ENCODE assay signal across 9 cellular contexts in the genomic region with DNA sequence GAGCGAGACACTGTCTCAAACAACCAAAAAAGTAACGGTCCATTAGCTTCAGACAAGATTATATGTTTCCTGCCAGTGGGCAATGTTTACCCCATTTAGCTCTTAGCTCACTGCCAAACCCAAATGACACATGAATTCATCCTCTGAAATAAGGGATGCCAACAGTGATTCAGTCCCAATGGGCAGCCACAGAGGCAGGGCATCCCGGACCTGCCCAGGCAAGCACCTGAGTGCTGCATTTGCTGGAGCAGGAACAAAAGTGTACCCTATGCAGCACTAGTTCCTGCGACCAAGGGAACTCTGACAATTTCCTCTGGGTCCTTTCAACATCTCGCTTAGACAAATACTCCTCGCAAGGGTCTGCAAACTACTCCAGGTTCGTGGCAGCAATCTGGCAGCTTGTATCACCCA. TPM values are rescaled to one million over a fixed set of nuclear protein-coding genes. Genes with fewer than 3 reads are reported as not detected.
DNase-seq lines count a peak whose midpoint lies in the region; ATAC-seq and TF ChIP-seq lines count a peak whose summit lies in the region.
"Had no signal": no experiment of that assay in that cellular context is flagged by ENCODE, and none has a peak within 500 bp of the region (broad histone marks: within the 10 kb centered on the region; RNA-seq: fewer than 3 reads in every experiment).

No MANE protein-coding gene starts in this region.

- no peaks in the 10 kb centered on the region for H3K9me3 Mint-ChIP-seq in activated naive CD4-positive, alpha-beta T cell treated with anti-CD3 and anti-CD28 coated beads for 36 hours
- no peaks in the 10 kb centered on the region for H3K9me3 Mint-ChIP-seq in activated naive CD4-positive, alpha-beta T cell treated with anti-CD3 and anti-CD28 coated beads, Interleukin-2, amount 10 ng/mL, durations not matched to agents 7 days and 5 days
- no peaks in the 10 kb centered on the region for H3K9me3 Mint-ChIP-seq in activated T-helper 17 cell treated with anti-CD3 and anti-CD28 coated beads, Interleukin-2, amount 50 U/mL, for 72 hours

- H3K36me3 Mint-ChIP-seq in activated naive CD4-positive, alpha-beta T cell treated with anti-CD3 and anti-CD28 coated beads for 36 hours (ENCODE audit: low read depth): peaks cover 14% of the 10 kb centered on the region
- H3K36me3 Mint-ChIP-seq in activated naive CD4-positive, alpha-beta T cell treated with anti-CD3 and anti-CD28 coated beads, Interleukin-2, amount 10 ng/mL, durations not matched to agents 7 days and 5 days: peaks cover 46% of the 10 kb centered on the region
- peaks cover 91% of the 10 kb centered on the region for H3K36me3 Mint-ChIP-seq in activated T-helper 17 cell treated with anti-CD3 and anti-CD28 coated beads, Interleukin-2, amount 50 U/mL, for 72 hours (ENCODE audit: low read depth)

- H3K9me3 ChIP-seq in lower lobe of right lung: no peaks in the 10 kb centered on the region

- H3K4me3 ChIP-seq in lower lobe of right lung: no peak overlapping the region

- no peaks in the 10 kb centered on the region for H3K27me3 Mint-ChIP-seq in activated naive CD4-positive, alpha-beta T cell treated with anti-CD3 and anti-CD28 coated beads for 36 hours (ENCODE audit: low read depth)
- no peaks in the 10 kb centered on the region for H3K27me3 Mint-ChIP-seq in activated naive CD4-positive, alpha-beta T cell treated with anti-CD3 and anti-CD28 coated beads, Interleukin-2, amount 10 ng/mL, durations not matched to agents 7 days and 5 days
- H3K27me3 Mint-ChIP-seq in activated T-helper 17 cell treated with anti-CD3 and anti-CD28 coated beads, Interleukin-2, amount 50 U/mL, for 72 hours: no peaks in the 10 kb centered on the region

- CTCF ChIA-PET in activated naive CD4-positive, alpha-beta T cell treated with anti-CD3 and anti-CD28 coated beads for 36 hours (lab: Charles Lee): interaction anchor here (1.0 to 1.4 kb wide), 2 partner anchors 21 to 25 kb away, joined by 3 read pairs; no protein-coding TSS in a partner anchor
- CTCF ChIA-PET in activated naive CD4-positive, alpha-beta T cell treated with anti-CD3 and anti-CD28 coated beads, Interleukin-2, amount 10 ng/mL, durations not matched to agents 7 days and 5 days (lab: Charles Lee): interaction anchor here (2.1 kb wide), 1 partner anchor 31 kb away, joined by 6 read pairs; no protein-coding TSS in a partner anchor

- H3K4me3 Mint-ChIP-seq in activated naive CD4-positive, alpha-beta T cell treated with anti-CD3 and anti-CD28 coated beads for 36 hours: no peak overlapping the region
- no peak overlapping the region for H3K4me3 Mint-ChIP-seq in activated naive CD4-positive, alpha-beta T cell treated with anti-CD3 and anti-CD28 coated beads, Interleukin-2, amount 10 ng/mL, durations not matched to agents 7 days and 5 days
- H3K4me3 Mint-ChIP-seq in activated T-helper 17 cell treated with anti-CD3 and anti-CD28 coated beads, Interleukin-2, amount 50 U/mL, for 72 hours: peak overlapping the region; percentile 38

- H3K27ac ChIP-seq in lower lobe of right lung (peak overlapping the region; percentile 26), temporal lobe (ENCODE audit: low read depth, low read length) (peak overlapping the region; percentile 4)

- no peak for DNase-seq in activated naive CD4-positive, alpha-beta T cell treated with anti-CD3 and anti-CD28 coated beads for 36 hours
- DNase-seq in activated naive CD4-positive, alpha-beta T cell treated with anti-CD3 and anti-CD28 coated beads, Interleukin-2, amount 10 ng/mL, durations not matched to agents 7 days and 5 days: no peak
- no peak for DNase-seq in lower lobe of right lung
- no peak for DNase-seq in NCI-H1048 (lab: John Stamatoyannopoulos, UW)
- no peak for DNase-seq in NCI-H510A treated with DMSO at 0.1 percent for 48 hours (lab: John Stamatoyannopoulos, UW)
- DNase-seq: activated CD4-positive, alpha-beta T cell treated with anti-CD3 and anti-CD28 coated beads for 48 hours had no signal

- H3K27ac Mint-ChIP-seq in activated naive CD4-positive, alpha-beta T cell treated with anti-CD3 and anti-CD28 coated beads for 36 hours: peak overlapping the region; percentile 72
- H3K27ac Mint-ChIP-seq in activated naive CD4-positive, alpha-beta T cell treated with anti-CD3 and anti-CD28 coated beads, Interleukin-2, amount 10 ng/mL, durations not matched to agents 7 days and 5 days: no peak overlapping the region
- H3K27ac Mint-ChIP-seq in activated T-helper 17 cell treated with anti-CD3 and anti-CD28 coated beads, Interleukin-2, amount 50 U/mL, for 72 hours: peak overlapping the region; percentile 86

- intact Hi-C loops in activated naive CD4-positive, alpha-beta T cell treated with anti-CD3 and anti-CD28 coated beads for 36 hours (cut with micrococcal nuclease): no loop called here
- intact Hi-C loops in lower lobe of right lung (cut with DNase I): no loop called here

- H3K4me1 Mint-ChIP-seq in activated naive CD4-positive, alpha-beta T cell treated with anti-CD3 and anti-CD28 coated beads for 36 hours (ENCODE audit: low read depth): peaks cover 50% of the 10 kb centered on the region
- H3K4me1 Mint-ChIP-seq in activated naive CD4-positive, alpha-beta T cell treated with anti-CD3 and anti-CD28 coated beads, Interleukin-2, amount 10 ng/mL, durations not matched to agents 7 days and 5 days: peaks cover 21% of the 10 kb centered on the region
- peaks cover 10% of the 10 kb centered on the region for H3K4me1 Mint-ChIP-seq in activated T-helper 17 cell treated with anti-CD3 and anti-CD28 coated beads, Interleukin-2, amount 50 U/mL, for 72 hours

- ATAC-seq in activated T-helper 17 cell treated with anti-CD3 and anti-CD28 coated beads, Interleukin-2, amount 50 U/mL, for 72 hours (replicated peaks): peak; percentile 40
- peak; percentile 62 to 77 for ATAC-seq in lower lobe of right lung
- no peak for ATAC-seq in GM21381 (IDR thresholded peaks at IDR 0.05; ENCODE audit: unreplicated experiment)

- peaks cover 58% of the 10 kb centered on the region for H3K4me1 ChIP-seq in lower lobe of right lung

- no peak for TF ChIP-seq CTCF in lower lobe of right lung (IDR thresholded peaks at IDR 0.05)

- no peaks in the 10 kb centered on the region for H3K27me3 ChIP-seq in lower lobe of right lung (ENCODE audit: low read depth)

- H3K36me3 ChIP-seq in lower lobe of right lung: peaks cover 67% of the 10 kb centered on the region

RNA-seq across cellular contexts. Expression of a gene that starts 8.0 kb away (rescaled TPM):
- total RNA-seq in activated naive CD4-positive, alpha-beta T cell treated with anti-CD3 and anti-CD28 coated beads for 36 hours: 10 to 100 TPM; 64.3 to 68.3 TPM
- total RNA-seq in activated T-helper 17 cell treated with anti-CD3 and anti-CD28 coated beads, Interleukin-2, amount 50 U/mL, for 72 hours: 10 to 100 TPM; 43.4 to 51.1 TPM
- total RNA-seq in lower lobe of right lung (56.3 TPM), temporal lobe (78.2 TPM)

RNA-seq across cellular contexts. Expression of a gene that starts 23.3 kb away (rescaled TPM):
- 10 to 100 TPM; 27.3 to 28.7 TPM for total RNA-seq in activated naive CD4-positive, alpha-beta T cell treated with anti-CD3 and anti-CD28 coated beads for 36 hours
- 100 to 1,000 TPM in 1 of 2 donors, 10 to 100 TPM in 1; 58.0 to 110 TPM for total RNA-seq in activated T-helper 17 cell treated with anti-CD3 and anti-CD28 coated beads, Interleukin-2, amount 50 U/mL, for 72 hours
- total RNA-seq in lower lobe of right lung (20.7 TPM), temporal lobe (5.2 TPM)

RNA-seq across cellular contexts. Expression of a gene that starts 46.4 kb away (rescaled TPM):
- 1 to 10 TPM; 4.9 to 5.1 TPM for total RNA-seq in activated naive CD4-positive, alpha-beta T cell treated with anti-CD3 and anti-CD28 coated beads for 36 hours
- 10 to 100 TPM; 20.3 to 27.1 TPM for total RNA-seq in activated T-helper 17 cell treated with anti-CD3 and anti-CD28 coated beads, Interleukin-2, amount 50 U/mL, for 72 hours
- 1.0 TPM for total RNA-seq in lower lobe of right lung
- total RNA-seq in temporal lobe: 36.6 TPM
